Comparison of ENCODE assay signal across 8 cellular contexts in the genomic region with DNA sequence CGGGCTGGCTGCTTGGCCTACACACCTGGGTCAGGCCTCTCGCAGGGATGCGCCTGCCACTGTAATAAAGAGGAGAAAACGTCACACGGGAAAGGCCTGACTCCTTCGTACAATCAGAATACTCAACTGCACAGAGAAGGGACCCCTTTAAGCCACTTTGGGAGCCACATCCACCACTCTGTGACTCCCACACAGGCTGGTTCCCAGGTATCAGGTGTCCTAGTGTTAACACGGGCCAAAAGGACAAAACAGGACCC. TPM values are rescaled to one million over a fixed set of nuclear protein-coding genes. Genes with fewer than 3 reads are reported as not detected.
DNase-seq lines count a peak whose midpoint lies in the region; ATAC-seq and TF ChIP-seq lines count a peak whose summit lies in the region.

No MANE protein-coding gene starts in this region.

- H3K9me3 ChIP-seq in HEK293 (ENCODE audit: control insufficient read depth, insufficient read depth, low read depth, low read length) = no peaks in the 10 kb centered on the region
- no peaks in the 10 kb centered on the region for H3K9me3 ChIP-seq in mucosa of rectum (ENCODE audit: control insufficient read depth in 2 of 2, low read length in 2 of 2)

- CTCF ChIA-PET in HEK293 (lab: Yijun Ruan, JAX) = no interaction called here

- H3K4me1 ChIP-seq in HEK293 (ENCODE audit: control insufficient read depth, insufficient read depth, low read length) = no peaks in the 10 kb centered on the region
- peaks cover 5 to 8% of the 10 kb centered on the region in 2 donors for H3K4me1 ChIP-seq in mucosa of rectum (ENCODE audit: control insufficient read depth in 2 of 2, insufficient read depth in 2 of 2, low read length in 2 of 2)

- in situ Hi-C loops in astrocyte of the cerebellum (cut with HindIII; ENCODE audit: low sequenced_read_pairs) = no loop called here

- POLR2A ChIA-PET in HEK293 (lab: Yijun Ruan, JAX) = interaction anchor here (1.8 kb wide), 1 partner anchor 255 kb away, joined by 16 read pairs; a partner anchor contains a TSS

- H3K9ac ChIP-seq in mucosa of rectum (ENCODE audit: low read depth in 1 of 2, low read length in 2 of 2) = peak overlapping the region; percentile 76 to 97

- no peaks in the 10 kb centered on the region for H3K27me3 Mint-ChIP-seq in chondrocyte (ENCODE audit: low read depth)

- DNase-seq in AG09309 (ENCODE audit: low read depth) (no peak), astrocyte of the cerebellum (ENCODE audit: low read depth) (no peak), NOMO-1 treated with dmso at 0.1 percent for 144 hours (lab: John Stamatoyannopoulos, UW; ENCODE audit: unreplicated experiment) (no peak), chondrocyte (ENCODE audit: low spot score) (no peak)

- peaks cover 1% of the 10 kb centered on the region for H3K36me3 Mint-ChIP-seq in chondrocyte (ENCODE audit: low read depth)

- no peak overlapping the region for H3K27ac Mint-ChIP-seq in chondrocyte (ENCODE audit: unreplicated experiment)

- H3K27me3 ChIP-seq in mucosa of rectum (ENCODE audit: control insufficient read depth in 2 of 2, insufficient read depth in 2 of 2, low read length in 2 of 2) = no peaks in the 10 kb centered on the region

- no peaks in the 10 kb centered on the region for H3K4me1 Mint-ChIP-seq in chondrocyte (ENCODE audit: low read depth)

- H3K4me3 Mint-ChIP-seq in chondrocyte (ENCODE audit: unreplicated experiment) = no peak overlapping the region

- H3K36me3 ChIP-seq in HEK293 (ENCODE audit: control insufficient read depth in 2 of 2, insufficient read depth in 1 of 2, low read length in 2 of 2) (peaks cover 0 to 2% of the 10 kb centered on the region in 2 experiments; a peak in 1 of 3 replicates), mucosa of rectum (ENCODE audit: control insufficient read depth in 2 of 2, insufficient read depth in 2 of 2, low read length in 2 of 2) (no peaks in the 10 kb centered on the region)

- H3K9me3 Mint-ChIP-seq in chondrocyte (ENCODE audit: low read depth) = peaks cover 50% of the 10 kb centered on the region

- TF ChIP-seq CTCF in AG09309 (IDR thresholded peaks at IDR 0.05; ENCODE audit: control insufficient read depth, insufficient read depth, low read depth, low read length, missing control alignments) (no peak), HEK293 (tag by site-specific recombination; IDR thresholded peaks at IDR 0.05) (no peak), astrocyte of the cerebellum (IDR thresholded peaks at IDR 0.05; ENCODE audit: low read depth, low read length, missing control alignments) (no peak), chondrocyte (IDR thresholded peaks at IDR 0.05) (no peak)

- no peak for ATAC-seq in GM21786 (IDR thresholded peaks at IDR 0.05; ENCODE audit: unreplicated experiment)
- no peak for ATAC-seq in HG03139 (IDR thresholded peaks at IDR 0.05; ENCODE audit: unreplicated experiment)

- H3K27ac ChIP-seq in HEK293 (ENCODE audit: extremely low read depth, low read depth, low read length) (no peak overlapping the region), mucosa of rectum (ENCODE audit: low read depth in 2 of 2, low read length in 2 of 2) (peak overlapping the region; percentile 77 to 84)

- H3K4me3 ChIP-seq in AG09309 (ENCODE audit: control insufficient read depth, low read depth, low read length) (peak overlapping the region; percentile 76; the same call in 1 of the 2 replicates), HEK293 (ENCODE audit: low read depth, low read length) (peak overlapping the region; percentile 42; the same call in 1 of the 2 replicates), astrocyte of the cerebellum (ENCODE audit: low read depth, low read length) (peak overlapping the region; percentile 56), mucosa of rectum (ENCODE audit: low read length in 2 of 2) (peak overlapping the region; percentile 86 to 91)

TF ChIP-seq in HEK293, 187 proteins besides CTCF, POLR2A, EP300 and RAD21:
- no peak for TF ChIP-seq ZNF843 (tag by site-specific recombination; IDR thresholded peaks at IDR 0.05)
- no peak for TF ChIP-seq ZNF560 (tag by site-specific recombination; IDR thresholded peaks at IDR 0.05; ENCODE audit: borderline replicate concordance)
- TF ChIP-seq ZFP3 (tag by site-specific recombination; IDR thresholded peaks at IDR 0.05; ENCODE audit: low read depth) = no peak
- no peak for TF ChIP-seq ZNF274 (IDR thresholded peaks at IDR 0.05; ENCODE audit: low read length)
- no peak for TF ChIP-seq ZNF274 (tag by site-specific recombination; IDR thresholded peaks at IDR 0.05; ENCODE audit: borderline replicate concordance)
- no peak for TF ChIP-seq SP7 (tag by site-specific recombination; IDR thresholded peaks at IDR 0.05)
- TF ChIP-seq ZIC2 (tag by site-specific recombination; IDR thresholded peaks at IDR 0.05) = no peak
TF ChIP-seq in HEK293: peak in this region for 0.

RNA-seq across cellular contexts. Expression of a gene that starts 5.8 kb away (rescaled TPM):
- not detected in 3 replicates for total RNA-seq in chondrocyte
